ENCODE assay signal across 28 cellular contexts in genomic region chr3:17149744-17150143, GRCh38.
"Had no signal": no experiment of that assay in that cellular context is flagged by ENCODE, and none has a peak within 500 bp of the region (broad histone marks: within the 10 kb centered on the region; RNA-seq: fewer than 3 reads in every experiment).

No MANE protein-coding gene starts in this region.

- H3K4me1 Mint-ChIP-seq: nephron progenitor cell; stimulated activated naive B cell treated with anti-CD40 and anti-IgM and Interleukin-4, amounts not matched to agents 10 μg/mL and 1 μg/mL and 100 μg/mL, for 72 hours had no signal

- H3K27me3 Mint-ChIP-seq: stimulated activated naive B cell treated with anti-CD40 and anti-IgM and Interleukin-4, amounts not matched to agents 10 μg/mL and 1 μg/mL and 100 μg/mL, for 72 hours had no signal

- H3K27me3 ChIP-seq: heart right ventricle, hepatocyte, pancreas, stomach, testis, thyroid gland, transverse colon, upper lobe of left lung, vagina had no signal

- H3K9me3 ChIP-seq: pancreas, prostate gland, testis, thyroid gland, vagina had no signal

- H2AFZ ChIP-seq: hepatocyte had no signal

- H3K4me1 ChIP-seq: heart right ventricle, left ventricle myocardium inferior, pancreas, prostate gland, stomach, testis, thyroid gland, transverse colon, upper lobe of left lung, vagina had no signal

- H3K27ac ChIP-seq: heart right ventricle, hepatocyte, left ventricle myocardium inferior, pancreas, prostate gland, skin epidermis, stomach, testis, thyroid gland, transverse colon, upper lobe of left lung, vagina had no signal

- DNase-seq: heart right ventricle; left colon; left ventricle myocardium inferior; mesendoderm; midbrain; mucosa of descending colon; naive thymus-derived CD4-positive, alpha-beta T cell; nephron progenitor cell; pancreas; retina; right cardiac atrium; stimulated activated CD4-positive, alpha-beta T cell treated with anti-CD3 and anti-CD28 coated beads, Interleukin-12 subunit alpha, Interleukin-12 subunit beta, amount 100 ng/mL, for 4 hours; stimulated activated CD4-positive, alpha-beta T cell treated with anti-CD3 and anti-CD28 coated beads, Interleukin-15, amount 100 ng/mL, for 24 hours; stimulated activated CD4-positive, alpha-beta T cell treated with anti-CD3 and anti-CD28 coated beads, Interleukin-2, amount 100 ng/mL, for 24 hours; stimulated activated CD4-positive, alpha-beta T cell treated with anti-CD3 and anti-CD28 coated beads, Interleukin-4, amount 100 ng/mL, for 1 hour; stimulated activated naive B cell treated with anti-CD40 and anti-IgM and Interleukin-4, amounts not matched to agents 10 μg/mL and 1 μg/mL and 100 μg/mL, for 72 hours; stimulated activated naive CD8-positive, alpha-beta T cell treated with anti-CD3 and anti-CD28 coated beads, Interleukin-15, Interleukin-2, amounts not matched to agents 100 U/mL and 50 U/mL, for 24 hours; stomach; testis; thyroid gland; transverse colon; upper lobe of left lung had no signal

- ATAC-seq: heart right ventricle; left colon; mucosa of descending colon; naive thymus-derived CD4-positive, alpha-beta T cell; pancreas; right cardiac atrium; sciatic nerve; stimulated activated naive B cell treated with anti-CD40 and anti-IgM and Interleukin-4, amounts not matched to agents 10 μg/mL and 1 μg/mL and 100 μg/mL, for 72 hours; stimulated activated naive CD8-positive, alpha-beta T cell treated with anti-CD3 and anti-CD28 coated beads, Interleukin-15, Interleukin-2, amounts not matched to agents 100 U/mL and 50 U/mL, for 24 hours had no signal

- H3K79me2 ChIP-seq: hepatocyte had no signal

- H3K4me2 ChIP-seq: hepatocyte had no signal

- H3K4me3 Mint-ChIP-seq: nephron progenitor cell; stimulated activated naive B cell treated with anti-CD40 and anti-IgM and Interleukin-4, amounts not matched to agents 10 μg/mL and 1 μg/mL and 100 μg/mL, for 72 hours had no signal

- H3K4me3 ChIP-seq: heart right ventricle, hepatocyte, left ventricle myocardium inferior, lung, mucosa of descending colon, pancreas, prostate gland, skin epidermis, stomach, testis, thyroid gland, transverse colon, upper lobe of left lung, vagina had no signal

- H3K36me3 ChIP-seq: prostate gland had no signal
